Comparison of ENCODE assay signal across 22 cellular contexts in genomic region chr18:78496095-78496494, GRCh38.
DNase-seq lines count a peak whose midpoint lies in the region; ATAC-seq and TF ChIP-seq lines count a peak whose summit lies in the region.
"Had no signal": no experiment of that assay in that cellular context is flagged by ENCODE, and none has a peak within 500 bp of the region (broad histone marks: within the 10 kb centered on the region; RNA-seq: fewer than 3 reads in every experiment).

No MANE protein-coding gene starts in this region.

- H3K27ac ChIP-seq in right atrium auricular region (no peak overlapping the region), gastroesophageal sphincter (no peak overlapping the region), neural cell (ENCODE audit: low read length) (no peak overlapping the region), upper lobe of right lung (no peak overlapping the region)
- H3K27ac ChIP-seq: RWPE1, SJSA1 had no signal

- H3K9me3 ChIP-seq in right atrium auricular region: no peaks in the 10 kb centered on the region
- H3K9me3 ChIP-seq in gastroesophageal sphincter: peaks cover 0 to 20% (median 0%) of the 10 kb centered on the region in 3 donors
- no peaks in the 10 kb centered on the region for H3K9me3 ChIP-seq in neural cell (ENCODE audit: low read length)
- H3K9me3 ChIP-seq in upper lobe of right lung: no peaks in the 10 kb centered on the region
- H3K9me3 ChIP-seq: HAP-1 had no signal

- peak; percentile 64 for DNase-seq in Right ventricle myocardium superior
- DNase-seq in right atrium auricular region (ENCODE audit: low spot score): no peak
- no peak for DNase-seq in upper lobe of right lung
- no peak for DNase-seq in stimulated activated CD4-positive, alpha-beta T cell treated with anti-CD3 and anti-CD28 coated beads, Interleukin-2, amount 100 ng/mL, for 24 hours
- DNase-seq in ACHN: no peak
- no peak for DNase-seq in DMS114 treated with DMSO at 0.1 percent for 48 hours (lab: John Stamatoyannopoulos, UW; ENCODE audit: unreplicated experiment)
- DNase-seq: 8988T; AML-193; CD8-positive, alpha-beta T cell; DMS153; Kasumi-1; NCI-H1436; NCI-H187 treated with DMSO at 0.1 percent for 48 hours; NCI-H2107; NCI-H2227 treated with DMSO at 0.1 percent for 48 hours; NCI-H510A had no signal

- H3K9ac ChIP-seq in neural cell (ENCODE audit: low read length): no peak overlapping the region

- no peaks in the 10 kb centered on the region for H3K9me2 ChIP-seq in neural cell (ENCODE audit: insufficient read depth, low read length)

- ATAC-seq in Right ventricle myocardium superior (ENCODE audit: poor library complexity) (peak; percentile 22), gastroesophageal sphincter (peak; percentile 44), upper lobe of right lung (peak; percentile 44)
- ATAC-seq: CD8-positive, alpha-beta T cell; GM23338 had no signal

- no peak for TF ChIP-seq RAD21 in neural cell (conservative IDR thresholded peaks at IDR 0.05)

- no peaks in the 10 kb centered on the region for H4K20me1 ChIP-seq in neural cell (ENCODE audit: insufficient read depth)

- TF ChIP-seq EP300 in gastroesophageal sphincter (IDR thresholded peaks at IDR 0.05) (no peak), neural cell (conservative IDR thresholded peaks at IDR 0.05; ENCODE audit: poor library complexity, severe bottlenecking) (no peak)

- in situ Hi-C loops in ACHN (cut with HindIII; ENCODE audit: low pct_ligation_motif_present, low pct_unique_long_range_greater_than_20kb, low sequenced_read_pairs): no loop called here

- no peaks in the 10 kb centered on the region for H3F3A ChIP-seq in neural cell (ENCODE audit: insufficient read depth, low read length, poor library complexity, severe bottlenecking)

- 89 to 93% methylated on average over 6 of the region's 16 CpGs for WGBS in gastroesophageal sphincter (ENCODE audit: low coverage in 1 of 2), 2 donors

- intact Hi-C loops in Right ventricle myocardium superior (cut with DNase I): no loop called here
- intact Hi-C loops in upper lobe of right lung (cut with DNase I): no loop called here

- H3K4me2 ChIP-seq in neural cell (ENCODE audit: low read length): no peak overlapping the region
- H3K4me2 ChIP-seq: GM23338 had no signal

- TF ChIP-seq CTCF in right atrium auricular region (IDR thresholded peaks at IDR 0.05) (no peak), gastroesophageal sphincter (IDR thresholded peaks at IDR 0.05) (no peak), neural cell (IDR thresholded peaks at IDR 0.05; ENCODE audit: poor library complexity, severe bottlenecking) (no peak), upper lobe of right lung (IDR thresholded peaks at IDR 0.05) (no peak)

- H3K79me2 ChIP-seq in neural cell (replicated peaks; ENCODE audit: insufficient read depth, low read length): no peaks in the 10 kb centered on the region

- no peak for TF ChIP-seq POLR2A in gastroesophageal sphincter (IDR thresholded peaks at IDR 0.05)

- H3K4me3 ChIP-seq in right atrium auricular region: no peak overlapping the region
- no peak overlapping the region for H3K4me3 ChIP-seq in gastroesophageal sphincter
- no peak overlapping the region for H3K4me3 ChIP-seq in neural cell (ENCODE audit: low read length)
- H3K4me3 ChIP-seq in upper lobe of right lung: no peak overlapping the region
- H3K4me3 ChIP-seq: GM23338, HAP-1, SJSA1 had no signal

- H3K36me3 ChIP-seq in right atrium auricular region (no peaks in the 10 kb centered on the region), gastroesophageal sphincter (no peaks in the 10 kb centered on the region), neural cell (ENCODE audit: insufficient read depth, low read length) (no peaks in the 10 kb centered on the region), upper lobe of right lung (no peaks in the 10 kb centered on the region)
- H3K36me3 ChIP-seq: HAP-1, SJSA1 had no signal

- H3K4me1 ChIP-seq in right atrium auricular region: no peaks in the 10 kb centered on the region
- H3K4me1 ChIP-seq in gastroesophageal sphincter: no peaks in the 10 kb centered on the region
- H3K4me1 ChIP-seq in upper lobe of right lung: no peaks in the 10 kb centered on the region
- H3K4me1 ChIP-seq: HAP-1, SJSA1 had no signal

- H3K27me3 ChIP-seq in right atrium auricular region (no peaks in the 10 kb centered on the region), gastroesophageal sphincter (no peaks in the 10 kb centered on the region), neural cell (ENCODE audit: insufficient read depth, low read depth, low read length) (no peaks in the 10 kb centered on the region), upper lobe of right lung (no peaks in the 10 kb centered on the region)
- H3K27me3 ChIP-seq: SJSA1 had no signal

- no peak overlapping the region for H2AFZ ChIP-seq in neural cell (ENCODE audit: low read depth, low read length)
- H2AFZ ChIP-seq: GM23338 had no signal

TF ChIP-seq in neural cell, 6 proteins besides CTCF, POLR2A, EP300 and RAD21:
- peak; percentile 23 for TF ChIP-seq POLR2AphosphoS5 (IDR thresholded peaks at IDR 0.05)
- TF ChIP-seq REST (IDR thresholded peaks at IDR 0.05; ENCODE audit: borderline replicate concordance): no peak
TF ChIP-seq in neural cell: peak in this region for 1.
